Comparison of ENCODE assay signal across 8 cellular contexts in the genomic region with DNA sequence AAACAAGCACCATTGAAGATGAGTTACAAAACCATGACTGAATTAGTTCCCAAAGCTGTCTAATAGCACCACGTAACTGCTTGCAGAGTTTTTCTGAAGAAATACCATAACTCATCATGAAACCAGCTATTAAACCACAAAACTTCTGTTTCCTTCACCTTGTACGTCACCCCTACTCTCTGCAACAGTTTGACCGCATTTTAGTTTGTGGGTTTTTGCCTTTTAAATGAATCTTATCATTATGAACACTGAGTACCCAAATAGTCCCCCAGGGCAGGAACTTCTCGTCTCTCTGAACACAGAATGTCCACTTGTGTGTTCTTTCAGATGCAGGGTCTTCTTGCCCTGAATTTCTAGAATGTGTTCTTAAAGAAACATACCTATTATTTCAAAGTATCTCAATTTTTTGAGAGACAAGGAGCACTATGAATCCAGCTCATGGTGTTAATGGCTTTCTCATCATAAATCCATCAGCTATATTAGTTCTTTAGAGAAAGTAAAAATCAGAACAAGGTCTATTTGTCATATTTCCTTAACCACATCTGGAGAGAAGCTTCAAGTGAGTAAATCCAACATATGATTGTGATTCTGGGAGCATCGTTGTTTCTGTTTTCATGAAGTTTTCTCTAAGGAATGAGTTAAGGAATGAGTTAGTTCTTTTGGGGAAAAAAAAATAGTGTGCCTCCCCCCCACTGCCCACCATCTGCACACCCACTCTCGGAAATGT.
A peak's percentile ranks its signal among the peaks of the same experiment; 100 is the strongest.
DNase-seq lines count a peak whose midpoint lies in the region; ATAC-seq and TF ChIP-seq lines count a peak whose summit lies in the region.

No MANE protein-coding gene starts in this region.

- H3K36me3 Mint-ChIP-seq in activated T-cell treated with anti-CD3 and anti-CD28 coated beads, Interleukin-2, amount 50 U/mL, for 4 hours (ENCODE audit: insufficient read depth): peaks cover 3% of the 10 kb centered on the region

- no peaks in the 10 kb centered on the region for H3K36me3 ChIP-seq in Peyer's patch

- peaks cover 65% of the 10 kb centered on the region for H3K4me1 Mint-ChIP-seq in activated T-cell treated with anti-CD3 and anti-CD28 coated beads, Interleukin-2, amount 50 U/mL, for 4 hours (ENCODE audit: low read depth)

- H3K4me3 ChIP-seq in Peyer's patch (no peak overlapping the region), fibroblast of the aortic adventitia (ENCODE audit: low read depth, low read length) (no peak overlapping the region)

- no peak for DNase-seq in activated T-cell treated with anti-CD3 and anti-CD28 coated beads, Interleukin-2, amount 50 U/mL, for 4 hours
- DNase-seq in activated T-cell treated with anti-CD3 and anti-CD28 coated beads, Interleukin-2, amount 50 U/mL, for 1 hour: no peak
- DNase-seq in Peyer's patch (peak in 2 of 3 donors; percentile 50 to 75), fibroblast of the aortic adventitia (ENCODE audit: low read depth) (peak; percentile 30), dermis blood vessel endothelial cell (no peak), UCSD-AML1 (lab: John Stamatoyannopoulos, UW; ENCODE audit: unreplicated experiment) (no peak), cardiac septum (ENCODE audit: low spot score) (no peak)

- no peaks in the 10 kb centered on the region for H3K9me3 ChIP-seq in Peyer's patch

- TF ChIP-seq CTCF in Peyer's patch (IDR thresholded peaks at IDR 0.05): peak in 3 of 6 experiments; percentile 9 to 43 (median 11)
- TF ChIP-seq CTCF in fibroblast of the aortic adventitia (IDR thresholded peaks at IDR 0.05; ENCODE audit: insufficient read depth, low read length): no peak

- peaks cover 3% of the 10 kb centered on the region for H3K9me3 Mint-ChIP-seq in activated T-cell treated with anti-CD3 and anti-CD28 coated beads, Interleukin-2, amount 50 U/mL, for 4 hours

- intact Hi-C loops in cardiac septum (cut with DNase I): no loop called here

- H3K27me3 ChIP-seq in Peyer's patch: no peaks in the 10 kb centered on the region

- no peak for TF ChIP-seq POLR2A in Peyer's patch (IDR thresholded peaks at IDR 0.05)

- peaks cover 0 to 5% (median 0%) of the 10 kb centered on the region in 4 donors for H3K4me1 ChIP-seq in Peyer's patch

- peak overlapping the region; percentile 16 for H3K4me3 Mint-ChIP-seq in activated T-cell treated with anti-CD3 and anti-CD28 coated beads, Interleukin-2, amount 50 U/mL, for 4 hours

- H3K27me3 Mint-ChIP-seq in activated T-cell treated with anti-CD3 and anti-CD28 coated beads, Interleukin-2, amount 50 U/mL, for 4 hours (ENCODE audit: low read depth): no peaks in the 10 kb centered on the region

- peak overlapping the region; percentile 24 to 72 (median 51) for H3K27ac ChIP-seq in Peyer's patch

- peak; percentile 79 to 81 for ATAC-seq in activated T-cell treated with anti-CD3 and anti-CD28 coated beads, Interleukin-2, amount 50 U/mL, for 4 hours
- peak; percentile 79 for ATAC-seq in HG02798 (IDR thresholded peaks at IDR 0.05; ENCODE audit: poor library complexity, unreplicated experiment)

Comparison
In these comparisons a context has a peak if more than half of its experiments do, and no peak if none do; other contexts are left out.
1. DNase-seq: peak in Peyer's patch (2 of 3) and fibroblast of the aortic adventitia (single experiment); none in activated T-cell treated with anti-CD3 and anti-CD28 coated beads, Interleukin-2, amount 50 U/mL, for 4 hours (single experiment), activated T-cell treated with anti-CD3 and anti-CD28 coated beads, Interleukin-2, amount 50 U/mL, for 1 hour (single experiment), dermis blood vessel endothelial cell (single experiment), UCSD-AML1 (single experiment) and cardiac septum (single experiment).